In genomic region chr5:150000261-150000989, GRCh38 we compare ENCODE assay signal across 8 cellular contexts. TPM values are rescaled to one million over a fixed set of nuclear protein-coding genes. Genes with fewer than 3 reads are reported as not detected.
DNase-seq lines count a peak whose midpoint lies in the region; ATAC-seq, FAIRE-seq and TF ChIP-seq lines count a peak whose summit lies in the region.

A gene with protein sequence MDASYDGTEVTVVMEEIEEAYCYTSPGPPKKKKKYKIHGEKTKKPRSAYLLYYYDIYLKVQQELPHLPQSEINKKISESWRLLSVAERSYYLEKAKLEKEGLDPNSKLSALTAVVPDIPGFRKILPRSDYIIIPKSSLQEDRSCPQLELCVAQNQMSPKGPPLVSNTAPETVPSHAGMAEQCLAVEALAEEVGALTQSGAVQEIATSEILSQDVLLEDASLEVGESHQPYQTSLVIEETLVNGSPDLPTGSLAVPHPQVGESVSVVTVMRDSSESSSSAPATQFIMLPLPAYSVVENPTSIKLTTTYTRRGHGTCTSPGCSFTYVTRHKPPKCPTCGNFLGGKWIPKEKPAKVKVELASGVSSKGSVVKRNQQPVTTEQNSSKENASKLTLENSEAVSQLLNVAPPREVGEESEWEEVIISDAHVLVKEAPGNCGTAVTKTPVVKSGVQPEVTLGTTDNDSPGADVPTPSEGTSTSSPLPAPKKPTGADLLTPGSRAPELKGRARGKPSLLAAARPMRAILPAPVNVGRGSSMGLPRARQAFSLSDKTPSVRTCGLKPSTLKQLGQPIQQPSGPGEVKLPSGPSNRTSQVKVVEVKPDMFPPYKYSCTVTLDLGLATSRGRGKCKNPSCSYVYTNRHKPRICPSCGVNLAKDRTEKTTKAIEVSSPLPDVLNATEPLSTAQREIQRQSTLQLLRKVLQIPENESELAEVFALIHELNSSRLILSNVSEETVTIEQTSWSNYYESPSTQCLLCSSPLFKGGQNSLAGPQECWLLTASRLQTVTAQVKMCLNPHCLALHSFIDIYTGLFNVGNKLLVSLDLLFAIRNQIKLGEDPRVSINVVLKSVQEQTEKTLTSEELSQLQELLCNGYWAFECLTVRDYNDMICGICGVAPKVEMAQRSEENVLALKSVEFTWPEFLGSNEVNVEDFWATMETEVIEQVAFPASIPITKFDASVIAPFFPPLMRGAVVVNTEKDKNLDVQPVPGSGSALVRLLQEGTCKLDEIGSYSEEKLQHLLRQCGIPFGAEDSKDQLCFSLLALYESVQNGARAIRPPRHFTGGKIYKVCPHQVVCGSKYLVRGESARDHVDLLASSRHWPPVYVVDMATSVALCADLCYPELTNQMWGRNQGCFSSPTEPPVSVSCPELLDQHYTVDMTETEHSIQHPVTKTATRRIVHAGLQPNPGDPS (N-terminal part only) (plus strand): TSS chr5:150000739. CDS start chr5:150004853, 4,114 bp downstream.
Gene TIGD6 (minus strand): TSS chr5:150000654. CDS start chr5:149996348, 4,306 bp downstream.

- peak; percentile 75 for DNase-seq in NCI-H146 treated with DMSO at 0.1 percent for 48 hours (lab: John Stamatoyannopoulos, UW; ENCODE audit: unreplicated experiment)
- DNase-seq in T-helper 1 cell: peak; percentile 66 to 93 (median 74)
- peak; percentile 69 to 96 (median 87) for DNase-seq in amygdala (lab: John Stamatoyannopoulos, UW)
- peak; percentile 94 for DNase-seq in right atrium auricular region (ENCODE audit: low spot score)
- DNase-seq in psoas muscle: peak; percentile 95 to 97
- peak; percentile 96 for DNase-seq in urothelium cell line (ENCODE audit: low spot score)

- H3K27me3 ChIP-seq in right atrium auricular region: no peaks in the 10 kb centered on the region
- no peaks in the 10 kb centered on the region for H3K27me3 ChIP-seq in psoas muscle (ENCODE audit: insufficient read depth in 3 of 3, low read length in 2 of 3)

- peak; percentile 96 for TF ChIP-seq POLR2A in GM15510 (IDR thresholded peaks at IDR 0.05; ENCODE audit: borderline replicate concordance, extremely low read depth, insufficient read length)

- H3K4me1 ChIP-seq in right atrium auricular region: peaks cover 0 to 40% of the 10 kb centered on the region in 2 donors
- H3K4me1 ChIP-seq in psoas muscle: peaks cover 29% of the 10 kb centered on the region

- H3K4me3 ChIP-seq in right atrium auricular region (peak within 1 kb of the TSS; percentile 73 to 93), psoas muscle (peak within 1 kb of the TSS; percentile 97)

- peak; percentile 86 for ATAC-seq in HG02884 (IDR thresholded peaks at IDR 0.05; ENCODE audit: unreplicated experiment)
- ATAC-seq in psoas muscle: peak; percentile 94 to 96 (median 96)

- H3K36me3 ChIP-seq in right atrium auricular region (peaks cover 17% of the 10 kb centered on the region), psoas muscle (ENCODE audit: insufficient read depth in 1 of 2, low read depth in 1 of 2) (peaks cover 2 to 32% of the 10 kb centered on the region in 2 donors)

- peak within 1 kb of the TSS; percentile 84 to 92 for H3K27ac ChIP-seq in right atrium auricular region
- H3K27ac ChIP-seq in psoas muscle: peak within 1 kb of the TSS; percentile 96

- H3K9me3 ChIP-seq in right atrium auricular region (no peaks in the 10 kb centered on the region), psoas muscle (no peaks in the 10 kb centered on the region)

- intact Hi-C loops in psoas muscle (cut with DNase I): no loop called here

- TF ChIP-seq CTCF in right atrium auricular region (IDR thresholded peaks at IDR 0.05): no peak
- no peak for TF ChIP-seq CTCF in psoas muscle (IDR thresholded peaks at IDR 0.05)

- 0% methylated on average over 62 to 72 of the region's 72 CpGs for WGBS in psoas muscle, 3 donors

- FAIRE-seq in urothelium cell line (lab: Jason Lieb, UNC): peak; percentile 53

RNA-seq across cellular contexts. Expression of the first gene that starts in this region (rescaled TPM):
- total RNA-seq in right atrium auricular region (10 to 100 TPM; 18.4 to 21.1 TPM), psoas muscle (10 to 100 TPM; 12.6 to 23.2 (median 17.9) TPM)
- 10 to 100 TPM in 2 of 3 donors, 1 to 10 TPM in 1; 8.6 to 22.6 (median 15.4) TPM for polyA plus RNA-seq in psoas muscle

RNA-seq across cellular contexts. Expression of gene TIGD6, which starts in this region (rescaled TPM):
- total RNA-seq in right atrium auricular region (1 to 10 TPM; 1.6 to 2.3 TPM), psoas muscle (1 to 10 TPM; 1.9 to 4.2 (median 2.9) TPM)
- polyA plus RNA-seq in psoas muscle: 1 to 10 TPM; 1.4 to 7.8 (median 2.4) TPM

Comparison
In these comparisons a context has a peak if more than half of its experiments do, and no peak if none do; other contexts are left out.
1. Peak in every context shown above with its lines: DNase-seq, ATAC-seq, H3K4me3 ChIP-seq and H3K27ac ChIP-seq.